ENCODE assay signal across 10 cellular contexts in the genomic region with DNA sequence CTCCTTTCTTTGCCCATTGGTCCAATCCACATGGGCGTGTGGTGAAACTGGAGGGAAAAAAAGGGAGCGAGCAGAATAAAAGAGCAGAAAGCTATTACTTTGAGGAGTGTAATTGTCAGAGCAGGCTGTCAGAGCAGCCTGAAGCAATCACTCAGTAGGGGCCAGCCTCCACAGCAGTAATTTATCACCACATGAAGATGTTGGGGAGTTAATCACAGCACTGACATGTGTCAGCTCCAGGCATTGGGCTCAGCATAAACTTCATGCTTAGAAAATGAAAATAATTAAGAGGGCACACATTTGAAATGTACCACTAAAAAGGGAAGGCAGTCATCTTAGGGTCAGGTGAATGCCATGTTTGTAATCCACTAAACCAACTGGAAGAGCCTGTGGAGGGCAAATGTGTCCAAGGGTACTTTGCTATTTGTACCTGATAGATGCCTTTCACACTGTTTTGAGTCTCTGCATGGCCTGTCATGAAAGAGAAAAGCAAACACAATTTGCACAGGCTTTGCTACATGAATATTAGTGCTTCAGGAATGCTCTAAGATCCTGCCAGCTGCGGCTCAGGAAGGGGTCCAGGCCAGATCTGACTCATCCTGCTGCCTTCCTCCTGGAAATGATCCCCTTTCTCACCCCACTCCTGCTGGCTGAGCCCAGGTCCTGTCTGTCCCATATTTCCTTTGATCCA. TPM values are rescaled to one million over a fixed set of nuclear protein-coding genes. Genes with fewer than 3 reads are reported as not detected.
DNase-seq lines count a peak whose midpoint lies in the region; ATAC-seq and TF ChIP-seq lines count a peak whose summit lies in the region.
"Had no signal": no experiment of that assay in that cellular context is flagged by ENCODE, and none has a peak within 500 bp of the region (broad histone marks: within the 10 kb centered on the region; RNA-seq: fewer than 3 reads in every experiment).

No MANE protein-coding gene starts in this region.

- no peaks in the 10 kb centered on the region for H3K36me3 ChIP-seq in lower lobe of right lung
- H3K36me3 ChIP-seq: thoracic aorta had no signal

- TF ChIP-seq CTCF in lower lobe of right lung (IDR thresholded peaks at IDR 0.05) = no peak

- DNase-seq in A172 (ENCODE audit: low spot score) (peak; percentile 91), HS-5 (ENCODE audit: low read depth) (peak; percentile 69), amniotic stem cell (lab: John Stamatoyannopoulos, UW) (peak; percentile 77), lower lobe of right lung (no peak), CD1c-positive myeloid dendritic cell (ENCODE audit: extremely low spot score) (no peak), cerebellum (ENCODE audit: low spot score) (no peak), NCI-H1092 treated with DMSO at 0.1 percent for 48 hours (lab: John Stamatoyannopoulos, UW) (no peak)
- DNase-seq: NCI-H1694 treated with DMSO at 0.1 percent for 48 hours had no signal

- peaks cover 30% of the 10 kb centered on the region for H3K4me1 ChIP-seq in lower lobe of right lung

- peak overlapping the region; percentile 8 for H3K27ac ChIP-seq in lower lobe of right lung
- H3K27ac ChIP-seq: thoracic aorta had no signal

- H3K4me3 ChIP-seq in lower lobe of right lung = peak overlapping the region; percentile 9
- H3K4me3 ChIP-seq: thoracic aorta had no signal

- H3K27me3 ChIP-seq in lower lobe of right lung (ENCODE audit: low read depth) = peaks cover 12% of the 10 kb centered on the region

- ATAC-seq in lower lobe of right lung = no peak
- ATAC-seq in GM21528 (IDR thresholded peaks at IDR 0.05; ENCODE audit: low FRiP score, unreplicated experiment) = no peak

- H3K9me3 ChIP-seq in lower lobe of right lung = no peaks in the 10 kb centered on the region
- H3K9me3 ChIP-seq: thoracic aorta had no signal

- intact Hi-C loops in lower lobe of right lung (cut with DNase I) = no loop called here

RNA-seq across cellular contexts. Expression of a gene that starts 2.9 kb away (rescaled TPM):
- total RNA-seq in A172 (2014; rRNA removed; shearing (Covaris generic)) = 3.8 and 4.0 TPM in 2 replicates
- total RNA-seq in lower lobe of right lung (29.1 TPM), cerebellum (1.3 TPM)

Comparison
In these comparisons a context has a peak if more than half of its experiments do, and no peak if none do; other contexts are left out.
1. DNase-seq: peak in A172 (single experiment), HS-5 (single experiment) and amniotic stem cell (single experiment); none in lower lobe of right lung (single experiment), CD1c-positive myeloid dendritic cell (single experiment), cerebellum (single experiment) and NCI-H1092 treated with DMSO at 0.1 percent for 48 hours (single experiment).